ENCODE assay signal across 20 cellular contexts in genomic region chr16:582614-583331, GRCh38. TPM values are rescaled to one million over a fixed set of nuclear protein-coding genes. Genes with fewer than 3 reads are reported as not detected.
A peak's percentile ranks its signal among the peaks of the same experiment; 100 is the strongest.
DNase-seq lines count a peak whose midpoint lies in the region; ATAC-seq, FAIRE-seq and TF ChIP-seq lines count a peak whose summit lies in the region.
"Had no signal": no experiment of that assay in that cellular context is flagged by ENCODE, and none has a peak within 500 bp of the region (broad histone marks: within the 10 kb centered on the region; RNA-seq: fewer than 3 reads in every experiment).

No MANE protein-coding gene starts in this region.

- H3K9me3 ChIP-seq in BLaER1 (no peaks in the 10 kb centered on the region), right lobe of liver (no peaks in the 10 kb centered on the region)
- H3K9me3 ChIP-seq: Caco-2, gastrocnemius medialis, mucosa of descending colon, neutrophil, SK-N-SH, upper lobe of left lung had no signal

- peaks cover 12% of the 10 kb centered on the region; the same call in 1 of the 2 replicates for H4K20me1 ChIP-seq in BLaER1

- H3K4me1 ChIP-seq in BLaER1 (peaks cover 74% of the 10 kb centered on the region), right lobe of liver (peaks cover 0 to 41% (median 10%) of the 10 kb centered on the region in 4 donors)

- no peak overlapping the region for H3K4me3 Mint-ChIP-seq in HFFc6
- H3K4me3 Mint-ChIP-seq in WTC11, result no peak overlapping the region
- H3K4me3 Mint-ChIP-seq: activated T-helper 17 cell treated with anti-CD3 and anti-CD28 coated beads, Interleukin-2, amount 50 U/mL, for 72 hours had no signal

- WGBS in right lobe of liver (ENCODE audit: insufficient coverage, low coverage, low lambda C conversion rate, missing lambda C conversion rate), result 0% methylated on average over 2 of the region's 21 CpGs

- TF ChIP-seq CTCF in HFFc6 (IDR thresholded peaks at IDR 0.05) (0 out of 2 replicates have a peak, but pooled peaks have one; percentile 16), WTC11 (IDR thresholded peaks at IDR 0.05) (no peak), right lobe of liver (IDR thresholded peaks at IDR 0.05) (no peak)

- peak overlapping the region; percentile 84 for H3K4me2 ChIP-seq in BLaER1
- H3K4me2 ChIP-seq: SK-N-SH had no signal

- DNase-seq in HFFc6 (no peak), WTC11 (ENCODE audit: low spot score) (peak; percentile 24), right lobe of liver (peak; percentile 72 to 92 (median 88)), epidermal melanocyte (ENCODE audit: insufficient read length, low spot score) (no peak), H54 (ENCODE audit: insufficient read length, low spot score) (no peak), NCI-H226 (no peak)
- DNase-seq: activated CD4-positive, CD25-positive, alpha-beta regulatory T cell treated with anti-CD3 and anti-CD28 coated beads, Interleukin-2, amount 50 U/mL, for 72 hours; Caco-2; mucosa of descending colon; NCI-H187; NCI-H510A; SK-N-SH; stimulated activated naive CD8-positive, alpha-beta T cell treated with anti-CD3 and anti-CD28 coated beads, Interleukin-15, Interleukin-2, amounts not matched to agents 100 U/mL and 50 U/mL, for 24 hours; T-helper 9 cell had no signal

- H3K9ac ChIP-seq in BLaER1, result peak overlapping the region; percentile 58; the same call in 1 of the 2 replicates
- H3K9ac ChIP-seq: SK-N-SH had no signal

- H3K4me1 Mint-ChIP-seq in HFFc6 (ENCODE audit: low read depth) (peaks cover 18% of the 10 kb centered on the region), WTC11 (peaks cover 9% of the 10 kb centered on the region)
- H3K4me1 Mint-ChIP-seq: activated T-helper 17 cell treated with anti-CD3 and anti-CD28 coated beads, Interleukin-2, amount 50 U/mL, for 72 hours had no signal

- POLR2A ChIA-PET in WTC11 (lab: Charles Lee), result no interaction called here

- H3K9me3 Mint-ChIP-seq in HFFc6 (no peaks in the 10 kb centered on the region), WTC11 (no peaks in the 10 kb centered on the region)
- H3K9me3 Mint-ChIP-seq: activated T-helper 17 cell treated with anti-CD3 and anti-CD28 coated beads, Interleukin-2, amount 50 U/mL, for 72 hours had no signal

- H3K27me3 ChIP-seq in BLaER1 (no peaks in the 10 kb centered on the region), right lobe of liver (no peaks in the 10 kb centered on the region)
- H3K27me3 ChIP-seq: gastrocnemius medialis, upper lobe of left lung had no signal

- H3K27ac Mint-ChIP-seq in HFFc6, result no peak overlapping the region
- H3K27ac Mint-ChIP-seq in WTC11, result no peak overlapping the region
- H3K27ac Mint-ChIP-seq: activated T-helper 17 cell treated with anti-CD3 and anti-CD28 coated beads, Interleukin-2, amount 50 U/mL, for 72 hours had no signal

- H3K27ac ChIP-seq in BLaER1 (peak overlapping the region; percentile 70), right lobe of liver (peak overlapping the region in 1 of 3 donors; percentile 20)
- H3K27ac ChIP-seq: gastrocnemius medialis, neutrophil, upper lobe of left lung had no signal

- intact Hi-C loops in right lobe of liver (cut with DNase I), result loop anchor here in 1 of 2 donors (10.0 kb wide), 1 partner anchor 52 kb away; the partner anchor contains the start of genes METTL26 and WFIKKN1

- TF ChIP-seq POLR2A in right lobe of liver (IDR thresholded peaks at IDR 0.05) (no peak), H54 (IDR thresholded peaks at IDR 0.05; ENCODE audit: low read depth, low read length) (no peak)

- peaks cover 4% of the 10 kb centered on the region; the same call in 1 of the 2 replicates for H3K36me3 Mint-ChIP-seq in HFFc6 (ENCODE audit: low read depth)
- H3K36me3 Mint-ChIP-seq in WTC11, result peaks cover 2% of the 10 kb centered on the region

- H3K4me3 ChIP-seq in BLaER1 (peak overlapping the region; percentile 15; the same call in 1 of the 2 replicates), right lobe of liver (no peak overlapping the region)
- H3K4me3 ChIP-seq: gastrocnemius medialis, mucosa of descending colon, upper lobe of left lung had no signal

- no peak for FAIRE-seq in H54 (lab: Jason Lieb, UNC)

- peaks cover 4% of the 10 kb centered on the region for H3K27me3 Mint-ChIP-seq in HFFc6 (ENCODE audit: insufficient read depth)
- H3K27me3 Mint-ChIP-seq in WTC11 (ENCODE audit: low read depth), result peaks cover 26% of the 10 kb centered on the region
- H3K27me3 Mint-ChIP-seq: activated T-helper 17 cell treated with anti-CD3 and anti-CD28 coated beads, Interleukin-2, amount 50 U/mL, for 72 hours had no signal

- H3K36me3 ChIP-seq in BLaER1, result 0 out of 2 replicates have a peak, but pooled peaks cover 8% of the 10 kb centered on the region
- no peaks in the 10 kb centered on the region for H3K36me3 ChIP-seq in right lobe of liver
- H3K36me3 ChIP-seq: gastrocnemius medialis had no signal

- ATAC-seq in WTC11 (peak; percentile 6; the same call in 1 of the 2 replicates), right lobe of liver (peak; percentile 10 to 71 (median 58)), HG03108 (IDR thresholded peaks at IDR 0.05; ENCODE audit: unreplicated experiment) (no peak)
- ATAC-seq: activated T-helper 17 cell treated with anti-CD3 and anti-CD28 coated beads, Interleukin-2, amount 50 U/mL, for 72 hours; gastrocnemius medialis; mucosa of descending colon; stimulated activated naive CD8-positive, alpha-beta T cell treated with anti-CD3 and anti-CD28 coated beads, Interleukin-15, Interleukin-2, amounts not matched to agents 100 U/mL and 50 U/mL, for 24 hours had no signal

- CTCF ChIA-PET in WTC11 (lab: Charles Lee), result interaction anchor here (0.6 to 2.8 kb wide), 32 partner anchors 11 to 304 kb away, joined by 3 to 12 read pairs (median 4); partner anchors contain the start of genes CAPN15, DECR2, MCRIP2 and METTL26

TF ChIP-seq in WTC11, 78 proteins besides CTCF, POLR2A, EP300 and RAD21:
- TF ChIP-seq ZBTB21 (CRISPR knock-in tag; IDR thresholded peaks at IDR 0.05; ENCODE audit: borderline replicate concordance) (no peak), GRHL2 (CRISPR knock-in tag; IDR thresholded peaks at IDR 0.05; ENCODE audit: insufficient replicate concordance, severe bottlenecking) (no peak), MAX (CRISPR knock-in tag; IDR thresholded peaks at IDR 0.05) (no peak)

RNA-seq across cellular contexts. Expression of gene RAB40C, which starts 7.1 kb away (rescaled TPM):
- total RNA-seq in HFFc6 (2021; fragmentation: NEBNext Ultra II Directional; extraction: Animal tissue kit (Norgen Biotek cat#: 25700)), result 10 to 100 TPM; 11.3 to 14.8 (median 12.2) TPM
- 22.5 to 28.0 TPM (median 26.2 TPM) in 3 replicates for total RNA-seq in WTC11 (2021)
- total RNA-seq in right lobe of liver, result 10 to 100 TPM in 5 of 6 experiments, 1 to 10 TPM in 1; 10.0 to 14.1 (median 12.0) TPM

RNA-seq across cellular contexts. Expression of gene PIGQ, which starts 13.0 kb away (rescaled TPM):
- total RNA-seq in HFFc6 (2021; fragmentation: NEBNext Ultra II Directional; extraction: Animal tissue kit (Norgen Biotek cat#: 25700)), result 10 to 100 TPM; 30.4 to 39.5 (median 35.4) TPM
- total RNA-seq in WTC11 (2021) (57.7 to 63.7 TPM (median 60.8 TPM) in 3 replicates), right lobe of liver (10 to 100 TPM; 19.5 to 32.0 (median 27.8) TPM)

RNA-seq across cellular contexts. Expression of gene NHLRC4, which starts 16.0 kb away (rescaled TPM):
- under 1 TPM in 5 of 6 experiments, not detected in 1; 0.24 to 0.58 (median 0.28) TPM for total RNA-seq in HFFc6 (2021; fragmentation: NEBNext Ultra II Directional; extraction: Animal tissue kit (Norgen Biotek cat#: 25700))
- 0.76 to 0.92 TPM (median 0.87 TPM) in 3 replicates for total RNA-seq in WTC11 (2021)
- under 1 TPM in 5 of 6 experiments, not detected in 1; 0.12 to 0.33 (median 0.28) TPM for total RNA-seq in right lobe of liver
- total RNA-seq: Caco-2 had no signal

RNA-seq across cellular contexts. Expression of gene PRR35, which starts 22.6 kb away (rescaled TPM):
- not detected for total RNA-seq in HFFc6 (2021; fragmentation: NEBNext Ultra II Directional; extraction: Animal tissue kit (Norgen Biotek cat#: 25700))
- total RNA-seq in WTC11 (2021) (0.72 to 1.1 TPM (median 0.94 TPM) in 3 replicates), right lobe of liver (not detected)
- total RNA-seq: activated T-helper 17 cell treated with anti-CD3 and anti-CD28 coated beads, Interleukin-2, amount 50 U/mL, for 72 hours; Caco-2; gastrocnemius medialis; mucosa of descending colon; upper lobe of left lung had no signal

RNA-seq across cellular contexts. Expression of gene WFIKKN1, which starts 48.0 kb away (rescaled TPM):
- under 1 TPM in 2 of 6 experiments, not detected in 4; 0.02 to 0.14 TPM for total RNA-seq in HFFc6 (2021; fragmentation: NEBNext Ultra II Directional; extraction: Animal tissue kit (Norgen Biotek cat#: 25700))
- total RNA-seq in WTC11 (2021) (12.3 to 18.6 TPM (median 17.3 TPM) in 3 replicates), right lobe of liver (under 1 TPM; 0.43 to 0.70 (median 0.56) TPM)

Comparison
In these comparisons a context has a peak if more than half of its experiments do, and no peak if none do; other contexts are left out.
1. DNase-seq: peak in WTC11 (single experiment) and right lobe of liver (3 of 3); none in HFFc6 (single experiment), epidermal melanocyte (single experiment), H54 (single experiment) and NCI-H226 (single experiment).